Comparison of ENCODE assay signal across 8 cellular contexts in the genomic region with DNA sequence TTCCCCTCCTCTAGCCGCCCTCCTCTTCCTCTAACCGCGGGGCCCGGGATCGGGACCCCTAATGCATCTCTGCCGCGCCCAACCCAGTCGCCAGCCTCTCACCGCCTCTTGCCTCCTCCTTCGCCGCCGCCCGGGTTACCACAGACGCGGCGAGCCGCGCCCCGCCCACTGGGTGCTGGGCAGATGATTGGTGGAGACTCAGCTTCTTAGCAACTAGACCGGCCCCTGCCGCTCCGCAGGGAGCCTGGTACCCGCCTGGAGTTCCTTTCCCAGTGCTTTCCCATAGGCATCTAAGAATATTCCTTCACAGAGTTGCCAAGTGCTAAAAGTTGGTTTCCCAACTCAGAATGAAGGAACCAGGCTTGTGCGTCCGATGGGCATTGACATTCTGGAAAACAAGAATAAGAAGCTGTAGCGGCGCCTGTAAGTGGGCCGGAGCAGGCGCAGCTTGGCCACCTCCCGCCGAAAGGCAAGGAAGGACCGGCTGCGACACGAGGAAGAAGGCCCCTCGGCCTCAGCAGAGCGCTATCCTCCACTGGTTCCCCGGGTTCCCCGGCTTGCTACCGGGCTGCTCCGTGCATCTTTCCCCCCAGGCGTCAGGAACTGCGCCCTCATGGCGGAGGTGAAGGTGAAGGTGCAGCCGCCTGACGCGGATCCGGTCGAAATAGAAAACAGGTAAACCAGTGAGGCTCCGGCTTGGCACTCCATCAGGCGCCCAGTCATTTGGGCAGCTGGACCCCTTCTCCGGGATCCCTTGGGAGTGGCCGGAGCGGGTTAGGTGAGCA. TPM values are rescaled to one million over a fixed set of nuclear protein-coding genes. Genes with fewer than 3 reads are reported as not detected.
A peak's percentile ranks its signal among the peaks of the same experiment; 100 is the strongest.
DNase-seq lines count a peak whose midpoint lies in the region; ATAC-seq and TF ChIP-seq lines count a peak whose summit lies in the region.

A gene (minus strand): TSS at position 137 of the 785 bp plus-strand sequence. CDS start 1,672 bp downstream, outside the sequence.
A gene with protein sequence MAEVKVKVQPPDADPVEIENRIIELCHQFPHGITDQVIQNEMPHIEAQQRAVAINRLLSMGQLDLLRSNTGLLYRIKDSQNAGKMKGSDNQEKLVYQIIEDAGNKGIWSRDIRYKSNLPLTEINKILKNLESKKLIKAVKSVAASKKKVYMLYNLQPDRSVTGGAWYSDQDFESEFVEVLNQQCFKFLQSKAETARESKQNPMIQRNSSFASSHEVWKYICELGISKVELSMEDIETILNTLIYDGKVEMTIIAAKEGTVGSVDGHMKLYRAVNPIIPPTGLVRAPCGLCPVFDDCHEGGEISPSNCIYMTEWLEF (plus strand): TSS at position 497 of the 785 bp plus-strand sequence. CDS start 117 bp downstream, at position 614.

- peak within 1 kb of the TSS; percentile 96 for H2AFZ ChIP-seq in PC-3 (ENCODE audit: low read length)

- CTCF ChIA-PET in PC-3 (lab: Charles Lee): interaction anchor here (0.6 to 0.7 kb wide), 2 partner anchors 30 to 34 kb away, joined by 3 read pairs; no protein-coding TSS in a partner anchor

- intact Hi-C loops in PC-3 (cut with micrococcal nuclease): loop anchor here (1.0 to 5.0 kb wide), 5 partner anchors 40 to 179 kb away; a partner anchor contains a TSS

- ATAC-seq in GM21717 (IDR thresholded peaks at IDR 0.05; ENCODE audit: unreplicated experiment) (peak; percentile 99), PC-3 (peak; percentile 99)

- peak within 1 kb of the TSS; percentile 92 for H3K4me2 ChIP-seq in PC-3 (ENCODE audit: low read length)

- POLR2A ChIA-PET in PC-3 (lab: Charles Lee; ENCODE audit: unreplicated experiment): interaction anchor here (0.6 to 1.9 kb wide), 3 partner anchors 14 to 40 kb away, joined by 5 to 13 read pairs (median 9); a partner anchor contains a TSS

- H3K79me2 ChIP-seq in PC-3 (ENCODE audit: low read length): peaks cover 44% of the 10 kb centered on the region

- H3F3A ChIP-seq in PC-3 (ENCODE audit: low read length, unreplicated experiment): no peaks in the 10 kb centered on the region

- peaks cover 34% of the 10 kb centered on the region for H3K4me1 Mint-ChIP-seq in activated T-cell treated with anti-CD3 and anti-CD28 coated beads, Interleukin-2, amount 50 U/mL, for 24 hours (ENCODE audit: low read depth)

- peak within 1 kb of the TSS; percentile 97 for H3K4me3 ChIP-seq in Jurkat, Clone E6-1 (ENCODE audit: low read length)
- H3K4me3 ChIP-seq in PC-3 (ENCODE audit: low read length): peak within 1 kb of the TSS; percentile 90

- H3K27me3 Mint-ChIP-seq in activated T-cell treated with anti-CD3 and anti-CD28 coated beads, Interleukin-2, amount 50 U/mL, for 24 hours: no peaks in the 10 kb centered on the region

- no peak for TF ChIP-seq CTCF in PC-3 (conservative IDR thresholded peaks at IDR 0.05; ENCODE audit: low read depth, low read length)

- H3K36me3 Mint-ChIP-seq in activated T-cell treated with anti-CD3 and anti-CD28 coated beads, Interleukin-2, amount 50 U/mL, for 24 hours (ENCODE audit: low read depth): peaks cover 45% of the 10 kb centered on the region

- no TSS peak for BruUV-seq in PC-3 (replicated peaks; lab: Mats Ljungman, UMichigan)

- peak within 1 kb of the TSS; percentile 86 for H3K27ac ChIP-seq in PC-3 (ENCODE audit: low read length)

- TF ChIP-seq POLR2A in erythroblast (IDR thresholded peaks at IDR 0.05; ENCODE audit: low read length): peak; percentile 77

- DNase-seq in DMS53 (lab: John Stamatoyannopoulos, UW) (peak; percentile 99), PC-3 (peak; percentile 98), erythroblast (lab: John Stamatoyannopoulos, UW) (peak; percentile 94 to 96), mucosa of gallbladder (ENCODE audit: low spot score) (peak; percentile 96)
- DNase-seq in Jurkat, Clone E6-1 (ENCODE audit: low read depth, low spot score): peak; percentile 92
- peak; percentile 94 for DNase-seq in activated T-cell treated with anti-CD3 and anti-CD28 coated beads, Interleukin-2, amount 50 U/mL, for 24 hours
- peak; percentile 89 for DNase-seq in stimulated activated CD8-positive, alpha-beta memory T cell treated with anti-CD3 and anti-CD28 coated beads, Interleukin-4, amount 100 ng/mL, for 24 hours (ENCODE audit: low read depth)

- H3K9me3 ChIP-seq in PC-3 (ENCODE audit: low read length): no peaks in the 10 kb centered on the region

- H3K9ac ChIP-seq in PC-3 (ENCODE audit: low read length): peak within 1 kb of the TSS; percentile 90

- H3K9me3 Mint-ChIP-seq in activated T-cell treated with anti-CD3 and anti-CD28 coated beads, Interleukin-2, amount 50 U/mL, for 24 hours: no peaks in the 10 kb centered on the region

- peak within 1 kb of the TSS; percentile 98 for H3K4me3 Mint-ChIP-seq in activated T-cell treated with anti-CD3 and anti-CD28 coated beads, Interleukin-2, amount 50 U/mL, for 24 hours

- H3K36me3 ChIP-seq in PC-3 (ENCODE audit: low read depth, low read length): peaks cover 11% of the 10 kb centered on the region; the same call in 1 of the 2 replicates

- peaks cover 16% of the 10 kb centered on the region for H3K4me1 ChIP-seq in PC-3 (ENCODE audit: insufficient read depth, low read length)

- 0 out of 2 replicates have a peak, but pooled peaks cover 5% of the 10 kb centered on the region for H4K20me1 ChIP-seq in PC-3 (ENCODE audit: low read length)

- no peaks in the 10 kb centered on the region for H3K27me3 ChIP-seq in PC-3 (ENCODE audit: low read length)

- H3K9me2 ChIP-seq in PC-3 (replicated peaks; ENCODE audit: low read length): no peaks in the 10 kb centered on the region

- peak within 1 kb of the TSS; percentile 96 for H3K27ac Mint-ChIP-seq in activated T-cell treated with anti-CD3 and anti-CD28 coated beads, Interleukin-2, amount 50 U/mL, for 24 hours

RNA-seq across cellular contexts. Expression of the first gene that starts in this region (rescaled TPM):
- 2.0 TPM for polyA plus RNA-seq in Jurkat, Clone E6-1 (2012; ENCODE audit: insufficient read depth, insufficient read length)
- total RNA-seq in PC-3 (2014; rRNA removed): 2.6 and 3.2 TPM in 2 replicates
- 3.3 TPM for total RNA-seq in mucosa of gallbladder

RNA-seq across cellular contexts. Expression of the second gene that starts in this region (rescaled TPM):
- polyA plus RNA-seq in Jurkat, Clone E6-1 (2012; ENCODE audit: insufficient read depth, insufficient read length): 11.7 TPM
- total RNA-seq in PC-3 (2014; rRNA removed): 28.2 and 31.8 TPM in 2 replicates
- total RNA-seq in mucosa of gallbladder: 6.2 TPM

Comparison
In these comparisons a context has a peak if more than half of its experiments do, and no peak if none do; other contexts are left out.
1. Peak in every context shown above with its lines: DNase-seq, ATAC-seq, H3K4me3 ChIP-seq and H3K27ac ChIP-seq.